ENCODE assay signal across 3 cellular contexts in the genomic region with DNA sequence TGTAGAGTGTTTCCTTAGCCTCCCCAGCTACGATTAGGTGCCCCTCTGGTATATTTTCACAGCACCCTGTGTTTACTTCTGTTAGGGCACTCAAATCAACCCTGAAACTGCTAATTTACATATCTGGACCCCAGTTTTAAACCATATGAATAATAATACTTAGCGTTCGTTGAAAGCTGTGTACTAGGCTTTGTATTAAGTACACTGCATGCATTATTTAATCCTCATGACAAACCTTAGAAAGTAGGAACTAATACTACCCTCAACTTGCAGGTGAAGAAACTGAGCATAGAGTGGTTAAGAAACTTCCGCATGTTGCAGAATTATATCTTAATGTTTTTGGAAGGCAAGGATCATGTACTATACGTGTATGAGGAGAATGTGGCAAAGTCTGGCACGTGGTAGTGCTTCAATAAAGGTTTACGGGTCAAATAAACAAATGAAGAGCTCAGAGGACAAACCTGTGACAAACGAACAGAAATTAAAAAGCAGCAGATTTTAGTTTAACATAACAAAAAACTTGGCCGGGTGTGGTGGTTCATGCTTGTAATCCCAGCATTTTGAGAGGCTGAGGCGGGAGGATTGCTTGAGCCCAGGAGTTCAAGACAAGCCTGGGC.
TF ChIP-seq lines count a peak whose summit lies in the region.

No MANE protein-coding gene starts in this region.

TF ChIP-seq in GM12891, 5 proteins besides CTCF, POLR2A, EP300 and RAD21:
- TF ChIP-seq SPI1 (IDR thresholded peaks at IDR 0.05; ENCODE audit: low read depth, low read length) = no peak
- TF ChIP-seq PAX5 (IDR thresholded peaks at IDR 0.05; ENCODE audit: insufficient read depth, low read length, severe bottlenecking) = no peak
- TF ChIP-seq POU2F2 (IDR thresholded peaks at IDR 0.05; ENCODE audit: low read depth, low read length) = no peak
- no peak for TF ChIP-seq TAF1 (IDR thresholded peaks at IDR 0.05; ENCODE audit: low read depth, low read length)
- TF ChIP-seq POLR2AphosphoS5 (IDR thresholded peaks at IDR 0.05; ENCODE audit: low read depth, low read length) = no peak

TF ChIP-seq in GM23338, 12 proteins besides CTCF, POLR2A, EP300 and RAD21 (continues in another document):
- TF ChIP-seq EZH2phosphoT487 (IDR thresholded peaks at IDR 0.05; ENCODE audit: unreplicated experiment) (no peak), POLR2AphosphoS5 (IDR thresholded peaks at IDR 0.05; ENCODE audit: low read depth) (no peak), ZNF462 (CRISPR knock-in tag; IDR thresholded peaks at IDR 0.05) (no peak), CREB1 (CRISPR knock-in tag; IDR thresholded peaks at IDR 0.05; ENCODE audit: low read depth) (no peak), REST (IDR thresholded peaks at IDR 0.05; ENCODE audit: unreplicated experiment) (no peak)
- TF ChIP-seq, protein P1, sequence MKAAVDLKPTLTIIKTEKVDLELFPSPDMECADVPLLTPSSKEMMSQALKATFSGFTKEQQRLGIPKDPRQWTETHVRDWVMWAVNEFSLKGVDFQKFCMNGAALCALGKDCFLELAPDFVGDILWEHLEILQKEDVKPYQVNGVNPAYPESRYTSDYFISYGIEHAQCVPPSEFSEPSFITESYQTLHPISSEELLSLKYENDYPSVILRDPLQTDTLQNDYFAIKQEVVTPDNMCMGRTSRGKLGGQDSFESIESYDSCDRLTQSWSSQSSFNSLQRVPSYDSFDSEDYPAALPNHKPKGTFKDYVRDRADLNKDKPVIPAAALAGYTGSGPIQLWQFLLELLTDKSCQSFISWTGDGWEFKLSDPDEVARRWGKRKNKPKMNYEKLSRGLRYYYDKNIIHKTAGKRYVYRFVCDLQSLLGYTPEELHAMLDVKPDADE (IDR thresholded peaks at IDR 0.05) = no peak

TF ChIP-seq in SK-N-SH, 30 proteins besides CTCF, POLR2A, EP300 and RAD21:
- TF ChIP-seq SMC3 (IDR thresholded peaks at IDR 0.05; ENCODE audit: low read depth, low read length) (no peak), NFIC (IDR thresholded peaks at IDR 0.05; ENCODE audit: borderline replicate concordance) (no peak), JUND (IDR thresholded peaks at IDR 0.05) (no peak), GABPA (IDR thresholded peaks at IDR 0.05; ENCODE audit: low read depth) (no peak), MEF2A (IDR thresholded peaks at IDR 0.05; ENCODE audit: borderline replicate concordance, low read depth) (no peak), SIN3A (IDR thresholded peaks at IDR 0.05; ENCODE audit: borderline replicate concordance, low read depth, low read length) (no peak), CHD2 (IDR thresholded peaks at IDR 0.05; ENCODE audit: low read length, partially characterized antibody) (no peak)
- TF ChIP-seq, protein P2, sequence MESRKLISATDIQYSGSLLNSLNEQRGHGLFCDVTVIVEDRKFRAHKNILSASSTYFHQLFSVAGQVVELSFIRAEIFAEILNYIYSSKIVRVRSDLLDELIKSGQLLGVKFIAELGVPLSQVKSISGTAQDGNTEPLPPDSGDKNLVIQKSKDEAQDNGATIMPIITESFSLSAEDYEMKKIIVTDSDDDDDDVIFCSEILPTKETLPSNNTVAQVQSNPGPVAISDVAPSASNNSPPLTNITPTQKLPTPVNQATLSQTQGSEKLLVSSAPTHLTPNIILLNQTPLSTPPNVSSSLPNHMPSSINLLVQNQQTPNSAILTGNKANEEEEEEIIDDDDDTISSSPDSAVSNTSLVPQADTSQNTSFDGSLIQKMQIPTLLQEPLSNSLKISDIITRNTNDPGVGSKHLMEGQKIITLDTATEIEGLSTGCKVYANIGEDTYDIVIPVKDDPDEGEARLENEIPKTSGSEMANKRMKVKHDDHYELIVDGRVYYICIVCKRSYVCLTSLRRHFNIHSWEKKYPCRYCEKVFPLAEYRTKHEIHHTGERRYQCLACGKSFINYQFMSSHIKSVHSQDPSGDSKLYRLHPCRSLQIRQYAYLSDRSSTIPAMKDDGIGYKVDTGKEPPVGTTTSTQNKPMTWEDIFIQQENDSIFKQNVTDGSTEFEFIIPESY (IDR thresholded peaks at IDR 0.05; ENCODE audit: borderline replicate concordance, low read depth) = no peak
